15 cellular contexts compared by ENCODE assay signal in genomic region chr5:53019320-53019719, GRCh38. TPM values are rescaled to one million over a fixed set of nuclear protein-coding genes. Genes with fewer than 3 reads are reported as not detected.
A peak's percentile ranks its signal among the peaks of the same experiment; 100 is the strongest.
DNase-seq lines count a peak whose midpoint lies in the region; ATAC-seq, FAIRE-seq and TF ChIP-seq lines count a peak whose summit lies in the region.
"Had no signal": no experiment of that assay in that cellular context is flagged by ENCODE, and none has a peak within 500 bp of the region (broad histone marks: within the 10 kb centered on the region; RNA-seq: fewer than 3 reads in every experiment).

No MANE protein-coding gene starts in this region.

- TF ChIP-seq CTCF in BJ (IDR thresholded peaks at IDR 0.05; ENCODE audit: insufficient read depth, low read depth, low read length) (peak; percentile 32), K562 (IDR thresholded peaks at IDR 0.05 in 2 of 3, conservative IDR thresholded peaks at IDR 0.05 in 1 of 3; ENCODE audit: insufficient read depth in 2 of 3, low read depth in 1 of 3, low read length in 3 of 3) (peak in 1 of 3 experiments; percentile 9; a peak in 1 of 6 replicates), HepG2 (CRISPR knock-in tag; IDR thresholded peaks at IDR 0.05) (no peak)

- ATAC-seq in K562 (peak; percentile 81), HepG2 (peak; percentile 81)
- ATAC-seq in stimulated activated naive CD8-positive, alpha-beta T cell treated with anti-CD3 and anti-CD28 coated beads, Interleukin-15, amount 100 ng/mL, for 72 hours = no peak

- H3K4me3 ChIP-seq in BJ (ENCODE audit: low read depth, low read length) (no peak overlapping the region), K562 (no peak overlapping the region), HepG2 (replicated peaks in 1 of 3; ENCODE audit: insufficient read depth in 1 of 3, low read depth in 2 of 3, low read length in 3 of 3) (no peak overlapping the region)
- H3K4me3 ChIP-seq: left ventricle myocardium inferior had no signal

- H3K4me2 ChIP-seq in K562 (ENCODE audit: insufficient read depth, low read length) = no peak overlapping the region
- H3K4me2 ChIP-seq in HepG2 (ENCODE audit: low read depth, low read length) = no peak overlapping the region
- H3K4me2 ChIP-seq: KMS-11 had no signal

- H3K9ac ChIP-seq in K562 (ENCODE audit: insufficient read depth in 1 of 2, low read depth in 2 of 2, low read length in 2 of 2) (no peak overlapping the region), HepG2 (ENCODE audit: insufficient read depth, low read depth, low read length) (no peak overlapping the region)
- H3K9ac ChIP-seq: KMS-11 had no signal

- H3K27ac Mint-ChIP-seq in stimulated activated naive CD8-positive, alpha-beta T cell treated with anti-CD3 and anti-CD28 coated beads, Interleukin-15, amount 100 ng/mL, for 72 hours = no peak overlapping the region
- H3K27ac Mint-ChIP-seq in activated CD4-positive, alpha-beta T cell treated with anti-CD3 and anti-CD28 coated beads, Interleukin-2, amount 10 ng/mL, durations not matched to agents 7 days and 5 days = no peak overlapping the region
- H3K27ac Mint-ChIP-seq: activated B cell treated with CpG ODN at 0.5 μM for 24 hours, brain had no signal

- H3K9me1 ChIP-seq in K562 (ENCODE audit: control insufficient read depth, insufficient read depth, low read length) = no peaks in the 10 kb centered on the region

- 0 out of 2 replicates have a peak, but pooled peaks have one; percentile 7 for TF ChIP-seq EP300 in K562 (IDR thresholded peaks at IDR 0.05; ENCODE audit: low read length)
- TF ChIP-seq EP300 in HepG2 (IDR thresholded peaks at IDR 0.05; ENCODE audit: low read depth in 2 of 2, low read length in 2 of 2) = peak; percentile 62 to 81; a peak in 3 of 4 replicates
- TF ChIP-seq EP300 in HepG2 (CRISPR knock-in tag; IDR thresholded peaks at IDR 0.05; ENCODE audit: borderline replicate concordance) = peak; percentile 80; the same call in 1 of the 2 replicates

- H3K27me3 Mint-ChIP-seq in stimulated activated naive CD8-positive, alpha-beta T cell treated with anti-CD3 and anti-CD28 coated beads, Interleukin-15, amount 100 ng/mL, for 72 hours = peaks cover 30% of the 10 kb centered on the region
- peaks cover 24% of the 10 kb centered on the region for H3K27me3 Mint-ChIP-seq in activated CD4-positive, alpha-beta T cell treated with anti-CD3 and anti-CD28 coated beads, Interleukin-2, amount 10 ng/mL, durations not matched to agents 7 days and 5 days

- no peaks in the 10 kb centered on the region for H3K36me3 ChIP-seq in BJ (ENCODE audit: control insufficient read depth, insufficient read depth, low read length)
- H3K36me3 ChIP-seq in K562 (ENCODE audit: control insufficient read depth, insufficient read depth, low read length) = no peaks in the 10 kb centered on the region
- peaks cover 5 to 6% of the 10 kb centered on the region in 2 experiments; a peak in 4 of 5 replicates for H3K36me3 ChIP-seq in HepG2 (replicated peaks in 1 of 2; ENCODE audit: control insufficient read depth in 1 of 2, insufficient read depth in 2 of 2, low read length in 2 of 2)
- H3K36me3 ChIP-seq: left ventricle myocardium inferior had no signal

- no peak for DNase-seq in BJ (ENCODE audit: low read depth)
- DNase-seq in NCI-H460 (ENCODE audit: extremely low read depth, low read depth) = peak; percentile 30
- peak in 3 of 4 experiments; percentile 12 to 37 (median 27) for DNase-seq in K562 (ENCODE audit: extremely low read depth in 1 of 4, low spot score in 3 of 4)
- DNase-seq in HepG2 (ENCODE audit: low spot score) = peak; percentile 86
- DNase-seq in iPS-NIHi7 (ENCODE audit: extremely low spot score) = no peak
- DNase-seq in hippocampal formation (lab: John Stamatoyannopoulos, UW) = no peak
- DNase-seq in stimulated activated naive CD8-positive, alpha-beta T cell treated with anti-CD3 and anti-CD28 coated beads, Interleukin-15, amount 100 ng/mL, for 72 hours = no peak
- DNase-seq in activated CD4-positive, alpha-beta T cell treated with anti-CD3 and anti-CD28 coated beads, Interleukin-2, amount 10 ng/mL, durations not matched to agents 7 days and 5 days = no peak
- DNase-seq: activated B cell treated with CpG ODN at 0.5 μM for 24 hours; activated T-cell treated with anti-CD3 and anti-CD28 coated beads, Interleukin-2, amount 50 U/mL, for 1 hour; left ventricle myocardium inferior; RPMI8226; stimulated activated CD4-positive, alpha-beta T cell treated with anti-CD3 and anti-CD28 coated beads, Interleukin-12 subunit alpha, Interleukin-12 subunit beta, amount 100 ng/mL, for 4 hours had no signal

- POLR2A ChIA-PET in BJ (lab: Charles Lee) (no interaction called here), K562 (lab: Yijun Ruan, JAX) (no interaction called here), HepG2 (lab: Yijun Ruan, JAX) (no interaction called here)
- POLR2A ChIA-PET in activated CD4-positive, alpha-beta T cell treated with anti-CD3 and anti-CD28 coated beads, Interleukin-2, amount 10 ng/mL, durations not matched to agents 7 days and 5 days (lab: Charles Lee) = no interaction called here

- peak; percentile 52 for FAIRE-seq in K562 (lab: Jason Lieb, UNC)
- no peak for FAIRE-seq in HepG2 (lab: Jason Lieb, UNC)

- H3K36me3 Mint-ChIP-seq in activated CD4-positive, alpha-beta T cell treated with anti-CD3 and anti-CD28 coated beads, Interleukin-2, amount 10 ng/mL, durations not matched to agents 7 days and 5 days (ENCODE audit: low read depth) = peaks cover 19% of the 10 kb centered on the region
- H3K36me3 Mint-ChIP-seq: brain had no signal

- CTCF ChIA-PET in BJ (lab: Yijun Ruan, JAX) (no interaction called here), K562 (lab: Yijun Ruan, JAX; ENCODE audit: low intra/inter-chr PET ratio) (no interaction called here), HepG2 (lab: Yijun Ruan, JAX; ENCODE audit: low intra/inter-chr PET ratio, low total read pairs) (no interaction called here)
- CTCF ChIA-PET in activated CD4-positive, alpha-beta T cell treated with anti-CD3 and anti-CD28 coated beads, Interleukin-2, amount 10 ng/mL, durations not matched to agents 7 days and 5 days (lab: Charles Lee) = interaction anchor here (0.7 kb wide), 1 partner anchor 10 kb away, joined by 3 read pairs; no protein-coding TSS in a partner anchor

- TF ChIP-seq RAD21 in K562 (CRISPR knock-in tag; conservative IDR thresholded peaks at IDR 0.05 in 1 of 2, IDR thresholded peaks at IDR 0.05 in 1 of 2) (no peak), HepG2 (CRISPR knock-in tag; IDR thresholded peaks at IDR 0.05) (no peak)

- intact Hi-C loops in K562 (cut with micrococcal nuclease) = no loop called here
- intact Hi-C loops in HepG2 (cut with micrococcal nuclease; ENCODE audit: unreplicated experiment) = no loop called here

- H2AFZ ChIP-seq in K562 (ENCODE audit: low read depth, low read length) = no peak overlapping the region
- no peak overlapping the region for H2AFZ ChIP-seq in HepG2 (ENCODE audit: low read length)

- no TSS peak for BruUV-seq in K562 (replicated peaks; lab: Mats Ljungman, UMichigan)
- BruUV-seq in HepG2 (replicated peaks; lab: Mats Ljungman, UMichigan) = no TSS peak

- no peak overlapping the region for H3K4me3 Mint-ChIP-seq in stimulated activated naive CD8-positive, alpha-beta T cell treated with anti-CD3 and anti-CD28 coated beads, Interleukin-15, amount 100 ng/mL, for 72 hours
- H3K4me3 Mint-ChIP-seq in activated CD4-positive, alpha-beta T cell treated with anti-CD3 and anti-CD28 coated beads, Interleukin-2, amount 10 ng/mL, durations not matched to agents 7 days and 5 days = no peak overlapping the region
- H3K4me3 Mint-ChIP-seq: activated B cell treated with CpG ODN at 0.5 μM for 24 hours, brain had no signal

- H3K9me3 ChIP-seq in K562 (replicated peaks; ENCODE audit: control insufficient read depth, insufficient read depth, low read depth, low read length) (no peaks in the 10 kb centered on the region), HepG2 (ENCODE audit: low read length) (no peaks in the 10 kb centered on the region)
- H3K9me3 ChIP-seq: left ventricle myocardium inferior had no signal

- H3K27ac ChIP-seq in K562 (ENCODE audit: extremely low read depth, low read depth, low read length) (no peak overlapping the region), HepG2 (ENCODE audit: extremely low read length, insufficient read depth, low read length) (no peak overlapping the region)
- H3K27ac ChIP-seq: KMS-11, left ventricle myocardium inferior had no signal

- H3K4me1 Mint-ChIP-seq in stimulated activated naive CD8-positive, alpha-beta T cell treated with anti-CD3 and anti-CD28 coated beads, Interleukin-15, amount 100 ng/mL, for 72 hours = peaks cover 18% of the 10 kb centered on the region
- H3K4me1 Mint-ChIP-seq in activated CD4-positive, alpha-beta T cell treated with anti-CD3 and anti-CD28 coated beads, Interleukin-2, amount 10 ng/mL, durations not matched to agents 7 days and 5 days = peaks cover 16% of the 10 kb centered on the region
- H3K4me1 Mint-ChIP-seq: activated B cell treated with CpG ODN at 0.5 μM for 24 hours, brain had no signal

- no peaks in the 10 kb centered on the region for H3K79me2 ChIP-seq in K562 (ENCODE audit: control insufficient read depth, insufficient read depth, low read length)
- H3K79me2 ChIP-seq in HepG2 (ENCODE audit: insufficient read depth, low read length) = peaks cover 90% of the 10 kb centered on the region

- H3K4me1 ChIP-seq in K562 (replicated peaks in 1 of 2; ENCODE audit: control insufficient read depth in 2 of 2, insufficient read depth in 2 of 2, low read length in 2 of 2) (no peaks in the 10 kb centered on the region; a peak in 1 of 5 replicates), HepG2 (ENCODE audit: insufficient read depth, low read length) (peaks cover 93% of the 10 kb centered on the region)
- H3K4me1 ChIP-seq: left ventricle myocardium inferior had no signal

- in situ Hi-C loops in K562 (cut with MboI) (no loop called here), HepG2 (cut with HindIII; ENCODE audit: extremely low pct_ligation_motif_present, low pct_unique_long_range_greater_than_20kb) (no loop called here)

- TF ChIP-seq POLR2A in K562 (conservative IDR thresholded peaks at IDR 0.05) (no peak), HepG2 (IDR thresholded peaks at IDR 0.05; ENCODE audit: insufficient read depth in 1 of 2, low read depth in 2 of 2, low read length in 2 of 2) (no peak)

- H4K20me1 ChIP-seq in K562 (replicated peaks; ENCODE audit: control insufficient read depth, insufficient read depth, low read length) (no peaks in the 10 kb centered on the region), HepG2 (ENCODE audit: insufficient read depth, low read length) (peaks cover 3% of the 10 kb centered on the region)

- H3K9me3 Mint-ChIP-seq in stimulated activated naive CD8-positive, alpha-beta T cell treated with anti-CD3 and anti-CD28 coated beads, Interleukin-15, amount 100 ng/mL, for 72 hours = peaks cover 0 to 7% of the 10 kb centered on the region in 2 donors
- peaks cover 13% of the 10 kb centered on the region for H3K9me3 Mint-ChIP-seq in activated CD4-positive, alpha-beta T cell treated with anti-CD3 and anti-CD28 coated beads, Interleukin-2, amount 10 ng/mL, durations not matched to agents 7 days and 5 days

- H3K27me3 ChIP-seq in BJ (ENCODE audit: control insufficient read depth, insufficient read depth, low read length) = no peaks in the 10 kb centered on the region
- H3K27me3 ChIP-seq in K562 (ENCODE audit: control insufficient read depth in 2 of 2, insufficient read depth in 2 of 2, low read length in 2 of 2) = peaks cover 0 to 11% of the 10 kb centered on the region in 2 experiments; a peak in 1 of 5 replicates
- H3K27me3 ChIP-seq in HepG2 (ENCODE audit: control insufficient read depth in 1 of 2, insufficient read depth in 2 of 2, low read length in 2 of 2) = no peaks in the 10 kb centered on the region

- WGBS in K562 (ENCODE audit: insufficient coverage, low coverage, missing lambda C conversion rate) = 6% methylated on average over 4 of the region's 4 CpGs
- WGBS in HepG2 (ENCODE audit: low lambda C conversion rate) = 55% methylated on average over 4 of the region's 4 CpGs

RNA-seq across cellular contexts. Expression of gene ITGA2, which starts 30.2 kb away (rescaled TPM):
- polyA plus RNA-seq in BJ (2011; rRNA removed) (5.3 and 10.1 TPM in 2 replicates), K562 (2011; rRNA removed) (0.01 TPM in 2 replicates), K562 (2014; fragmentation: Illumina TruSeq; extraction: Trizol) (not detected in 2 replicates), K562 (2014; fragmentation: Nextera tagmentation; extraction: Ambion mirVana) (under 1 TPM in 1 of 2 experiments, not detected in 1; 0.01 TPM), K562 (2014; rRNA removed) (0.04 and 0.05 TPM in 2 replicates), HepG2 (2011; rRNA removed) (49.3 and 58.3 TPM in 2 replicates)
- 8.4 and 10.4 TPM in 2 replicates for polyA minus RNA-seq in BJ (2011; rRNA and poly(A)+ RNA removed)
- total RNA-seq in NCI-H460 (2014; rRNA removed; shearing (Covaris generic)) = 5.0 and 5.5 TPM in 2 replicates
- 1.4 and 1.9 TPM in 2 replicates for polyA plus RNA-seq in NCI-H460 (2014; cell fraction: nucleus; rRNA removed)
- 0.05 TPM in 1 of 2 replicates, not detected in the other for total RNA-seq in K562 (2011; cell fraction: chromatin; rRNA removed; ENCODE audit: low replicate concordance)
- not detected in 2 replicates for total RNA-seq in K562 (2011; cell fraction: nucleolus; rRNA removed)
- 0.07 and 0.08 TPM in 2 replicates for total RNA-seq in K562 (2011; cell fraction: nucleoplasm; rRNA removed)
- total RNA-seq in K562 (2014; rRNA removed) (0.04 TPM in 1 of 2 replicates, not detected in the other), K562 (2014; rRNA removed; fragmentation: Illumina TruSeq; extraction: Trizol) (not detected in 2 replicates), K562 (2015; rRNA removed; fragmentation: Illumina TruSeq; extraction: Trizol) (not detected in 2 replicates), K562 (2021) (0.09 and 0.11 TPM in 2 replicates), HepG2 (2016; rRNA removed; fragmentation: Illumina TruSeq; extraction: Trizol) (10.2 and 15.8 TPM in 2 replicates)
- polyA plus RNA-seq in K562 (2011; cell fraction: cytosol; rRNA removed) = 0.01 and 0.04 TPM in 2 replicates
- polyA plus RNA-seq in K562 (2011; cell fraction: nucleus; rRNA removed) = 0.04 TPM in 1 of 2 replicates, not detected in the other
- polyA plus RNA-seq in K562 (2012) = 0.03 and 0.04 TPM in 2 replicates
- 0.12 TPM in 1 of 2 replicates, not detected in the other for polyA minus RNA-seq in K562 (2011; rRNA and poly(A)+ RNA removed)
- 0.46 TPM in 1 of 2 replicates, not detected in the other for polyA minus RNA-seq in K562 (2011; cell fraction: cytosol; rRNA and poly(A)+ RNA removed)
- under 0.01 TPM in 2 replicates for polyA minus RNA-seq in K562 (2011; cell fraction: nucleus; rRNA and poly(A)+ RNA removed)
- 0.79 and 0.91 TPM in 2 replicates for total RNA-seq in HepG2 (2016; cell fraction: cytosol; rRNA removed; fragmentation: Illumina TruSeq; extraction: Trizol; ENCODE audit: low read depth)
- total RNA-seq in HepG2 (2016; cell fraction: insoluble cytoplasmic fraction; rRNA removed; fragmentation: Illumina TruSeq; extraction: Trizol) = 9.7 and 15.3 TPM in 2 replicates
- 2.3 and 3.0 TPM in 2 replicates for total RNA-seq in HepG2 (2016; cell fraction: membrane; rRNA removed; fragmentation: Illumina TruSeq; extraction: Trizol)
- 25.3 and 27.8 TPM in 2 replicates for total RNA-seq in HepG2 (2016; cell fraction: nucleus; rRNA removed; fragmentation: Illumina TruSeq; extraction: Trizol)
- 24.9 and 38.8 TPM in 2 replicates for polyA plus RNA-seq in HepG2 (2011; cell fraction: cytosol; rRNA removed)
- 27.4 and 30.0 TPM in 2 replicates for polyA plus RNA-seq in HepG2 (2011; cell fraction: nucleus; rRNA removed)
- 40.3 and 49.9 TPM in 2 replicates for polyA plus RNA-seq in HepG2 (2012)
- polyA plus RNA-seq in HepG2 (2016; cell fraction: cytosol; fragmentation: Illumina TruSeq; extraction: Trizol; ENCODE audit: low read depth) = 0.17 and 0.20 TPM in 2 replicates
- polyA plus RNA-seq in HepG2 (2016; cell fraction: insoluble cytoplasmic fraction; fragmentation: Illumina TruSeq; extraction: Trizol; ENCODE audit: low read depth) = 3.7 TPM in 2 replicates
- polyA plus RNA-seq in HepG2 (2016; cell fraction: membrane; fragmentation: Illumina TruSeq; extraction: Trizol; ENCODE audit: low read depth) = 0.45 and 0.72 TPM in 2 replicates
- 15.1 and 16.2 TPM in 2 replicates for polyA plus RNA-seq in HepG2 (2016; cell fraction: nucleus; fragmentation: Illumina TruSeq; extraction: Trizol; ENCODE audit: insufficient read depth, low read depth)
- 19.4 and 121 TPM in 2 replicates for polyA minus RNA-seq in HepG2 (2011; rRNA and poly(A)+ RNA removed; ENCODE audit: low replicate concordance)
- 105 and 135 TPM in 2 replicates for polyA minus RNA-seq in HepG2 (2011; cell fraction: cytosol; rRNA and poly(A)+ RNA removed)
- 209 and 232 TPM in 2 replicates for polyA minus RNA-seq in HepG2 (2011; cell fraction: nucleus; rRNA and poly(A)+ RNA removed)
- total RNA-seq in activated CD4-positive, alpha-beta T cell treated with anti-CD3 and anti-CD28 coated beads, Interleukin-2, amount 10 ng/mL, durations not matched to agents 7 days and 5 days = 1 to 10 TPM; 3.9 to 4.0 TPM

Comparison
In these comparisons a context has a peak if more than half of its experiments do, and no peak if none do; other contexts are left out.
1. DNase-seq: peak in NCI-H460 (single experiment), K562 (3 of 4) and HepG2 (single experiment); none in BJ (single experiment), iPS-NIHi7 (single experiment), hippocampal formation (0 of 2), stimulated activated naive CD8-positive, alpha-beta T cell treated with anti-CD3 and anti-CD28 coated beads, Interleukin-15, amount 100 ng/mL, for 72 hours (0 of 2) and activated CD4-positive, alpha-beta T cell treated with anti-CD3 and anti-CD28 coated beads, Interleukin-2, amount 10 ng/mL, durations not matched to agents 7 days and 5 days (single experiment).